ENCODE assay signal across 18 cellular contexts in genomic region chr16:54326266-54326662, GRCh38. TPM values are rescaled to one million over a fixed set of nuclear protein-coding genes. Genes with fewer than 3 reads are reported as not detected.
DNase-seq lines count a peak whose midpoint lies in the region; ATAC-seq, FAIRE-seq and TF ChIP-seq lines count a peak whose summit lies in the region.
"Had no signal": no experiment of that assay in that cellular context is flagged by ENCODE, and none has a peak within 500 bp of the region (broad histone marks: within the 10 kb centered on the region; RNA-seq: fewer than 3 reads in every experiment).

No MANE protein-coding gene starts in this region.

- DNase-seq in HT1080 (ENCODE audit: low read depth) (peak; percentile 45), epithelial cell of proximal tubule (ENCODE audit: low read depth) (peak; percentile 31), kidney tubule cell (ENCODE audit: low spot score) (peak; percentile 51), testis (peak; percentile 22), HPDE6-E6E7 (ENCODE audit: extremely low spot score) (no peak), D721Med (ENCODE audit: insufficient read length, low spot score) (no peak)
- DNase-seq: activated CD8-positive, alpha-beta memory T cell treated with anti-CD3 and anti-CD28 coated beads for 24 hours; activated gamma-delta T cell; effector memory CD4-positive, alpha-beta T cell; kidney; NCI-H187; NCI-H524; PC-3; WERI-Rb-1 had no signal

- H3K36me3 ChIP-seq in testis (ENCODE audit: low read depth, missing control alignments), result no peaks in the 10 kb centered on the region
- H3K36me3 ChIP-seq: WERI-Rb-1 had no signal

- no peak for TF ChIP-seq CTCF in epithelial cell of proximal tubule (conservative IDR thresholded peaks at IDR 0.05; ENCODE audit: low read depth, low read length)
- no peak for TF ChIP-seq CTCF in testis (IDR thresholded peaks at IDR 0.05)
- no peak for TF ChIP-seq CTCF in D721Med (IDR thresholded peaks at IDR 0.05; ENCODE audit: insufficient read depth, missing control alignments)

- H3K27me3 ChIP-seq in testis, result no peaks in the 10 kb centered on the region

- no peak for ATAC-seq in HG02759 (IDR thresholded peaks at IDR 0.05; ENCODE audit: unreplicated experiment)
- ATAC-seq in HG03432 (IDR thresholded peaks at IDR 0.05; ENCODE audit: unreplicated experiment), result no peak
- ATAC-seq: PC-3 had no signal

- intact Hi-C loops in testis (cut with DNase I; ENCODE audit: low total_unique reads), result no loop called here

- WGBS in testis, 2 donors, result 38 to 45% methylated on average over 3 of the region's 3 CpGs

- FAIRE-seq in D721Med (lab: Jason Lieb, UNC), result no peak
- FAIRE-seq: GM12891, kidney had no signal

- no peaks in the 10 kb centered on the region for H3K9me3 ChIP-seq in testis

- TF ChIP-seq POLR2A in testis (IDR thresholded peaks at IDR 0.05), result no peak

- no peak overlapping the region for H3K27ac ChIP-seq in testis
- H3K27ac ChIP-seq: WERI-Rb-1 had no signal

- H3K4me3 ChIP-seq in epithelial cell of proximal tubule (ENCODE audit: low read depth, low read length) (no peak overlapping the region), testis (no peak overlapping the region)

- H3K4me1 ChIP-seq in testis, result peaks cover 14% of the 10 kb centered on the region

RNA-seq across cellular contexts. Expression of gene IRX3, which starts 39.7 kb away (rescaled TPM):
- 7.2 and 9.8 TPM in 2 replicates for total RNA-seq in HT1080 (2014; rRNA removed; shearing (Covaris generic))
- polyA plus RNA-seq in HT1080 (2015; cell fraction: cytosol; rRNA removed), result 6.4 and 8.2 TPM in 2 replicates
- 5.4 and 5.8 TPM in 2 replicates for polyA plus RNA-seq in HT1080 (2015; cell fraction: nucleus; rRNA removed)
- total RNA-seq in epithelial cell of proximal tubule, result 12.8 and 28.7 TPM in 2 replicates
- total RNA-seq in testis, result 1 to 10 TPM; 1.2 to 1.6 TPM
- 1.2 TPM for polyA plus RNA-seq in testis (ENCODE audit: insufficient read depth, low read depth, low replicate concordance)
- total RNA-seq: HT-29, PC-3 had no signal

Comparison
In these comparisons a context has a peak if more than half of its experiments do, and no peak if none do; other contexts are left out.
1. DNase-seq: peak in HT1080 (single experiment), epithelial cell of proximal tubule (single experiment), kidney tubule cell (single experiment) and testis (single experiment); none in HPDE6-E6E7 (single experiment) and D721Med (single experiment).